In genomic region chr13:47112900-47113299, GRCh38 we compare ENCODE assay signal across 3 cellular contexts.
TF ChIP-seq lines count a peak whose summit lies in the region.

No MANE protein-coding gene starts in this region.

TF ChIP-seq in SK-N-SH, 30 proteins besides CTCF, POLR2A, EP300 and RAD21 (continued from another document):
- TF ChIP-seq NFIC (IDR thresholded peaks at IDR 0.05; ENCODE audit: borderline replicate concordance) (no peak), FOXM1 (IDR thresholded peaks at IDR 0.05; ENCODE audit: low read depth) (no peak), TAF1 (IDR thresholded peaks at IDR 0.05; ENCODE audit: borderline replicate concordance, low read depth, low read length) (no peak), NRF1 (IDR thresholded peaks at IDR 0.05; ENCODE audit: low read depth, low read length) (no peak)

TF ChIP-seq in SK-N-SH treated with all-trans-retinoic acid at 6 μM for 48 hours, 23 proteins besides CTCF, POLR2A, EP300 and RAD21 (continued from another document):
- TF ChIP-seq POU6F1 (CRISPR knock-in tag; IDR thresholded peaks at IDR 0.05; ENCODE audit: borderline replicate concordance, low read depth) (no peak), BACH2 (CRISPR knock-in tag; IDR thresholded peaks at IDR 0.05; ENCODE audit: borderline replicate concordance) (no peak)

TF ChIP-seq in H1, 55 proteins besides CTCF, POLR2A, EP300 and RAD21 (continued from another document):
- no peak for TF ChIP-seq CBX8 (IDR thresholded peaks at IDR 0.05; ENCODE audit: borderline replicate concordance, low read depth, low read length)
- TF ChIP-seq TCF12 (IDR thresholded peaks at IDR 0.05; ENCODE audit: low read depth, low read length) = no peak
- no peak for TF ChIP-seq BACH1 (IDR thresholded peaks at IDR 0.05; ENCODE audit: low read length)
- TF ChIP-seq CHD1 (IDR thresholded peaks at IDR 0.05; ENCODE audit: low read depth, low read length) = no peak
- no peak for TF ChIP-seq POLR2AphosphoS5 (IDR thresholded peaks at IDR 0.05; ENCODE audit: low read depth, low read length)
- no peak for TF ChIP-seq ASH2L (IDR thresholded peaks at IDR 0.05; ENCODE audit: low read length)
- no peak for TF ChIP-seq TAF1 (IDR thresholded peaks at IDR 0.05; ENCODE audit: low read depth, low read length)
- TF ChIP-seq SIRT6 (IDR thresholded peaks at IDR 0.05; ENCODE audit: low read length) = no peak
- TF ChIP-seq KDM1A (IDR thresholded peaks at IDR 0.05; ENCODE audit: borderline replicate concordance, low read length) = no peak
- TF ChIP-seq YY1 (IDR thresholded peaks at IDR 0.05; ENCODE audit: low read depth, low read length) = no peak
- TF ChIP-seq BCL11A (IDR thresholded peaks at IDR 0.05; ENCODE audit: low read depth in 2 of 2, low read length in 2 of 2) = no peak
- TF ChIP-seq EZH2 (IDR thresholded peaks at IDR 0.05; ENCODE audit: low read depth, low read length, severe bottlenecking) = no peak
TF ChIP-seq in H1: peak in this region for 0.
